In genomic region chr10:87507879-87508278, GRCh38 we compare ENCODE assay signal across 2 cellular contexts.
TF ChIP-seq lines count a peak whose summit lies in the region.

No MANE protein-coding gene starts in this region.

TF ChIP-seq in GM23338, 12 proteins besides CTCF, POLR2A, EP300 and RAD21 (continued from another document):
- no peak for TF ChIP-seq REST (IDR thresholded peaks at IDR 0.05; ENCODE audit: unreplicated experiment)
- TF ChIP-seq ZNF331 (CRISPR knock-in tag; IDR thresholded peaks at IDR 0.05; ENCODE audit: low read depth) = no peak
- no peak for TF ChIP-seq JUNB (IDR thresholded peaks at IDR 0.05; ENCODE audit: unreplicated experiment)
- TF ChIP-seq, protein P1, sequence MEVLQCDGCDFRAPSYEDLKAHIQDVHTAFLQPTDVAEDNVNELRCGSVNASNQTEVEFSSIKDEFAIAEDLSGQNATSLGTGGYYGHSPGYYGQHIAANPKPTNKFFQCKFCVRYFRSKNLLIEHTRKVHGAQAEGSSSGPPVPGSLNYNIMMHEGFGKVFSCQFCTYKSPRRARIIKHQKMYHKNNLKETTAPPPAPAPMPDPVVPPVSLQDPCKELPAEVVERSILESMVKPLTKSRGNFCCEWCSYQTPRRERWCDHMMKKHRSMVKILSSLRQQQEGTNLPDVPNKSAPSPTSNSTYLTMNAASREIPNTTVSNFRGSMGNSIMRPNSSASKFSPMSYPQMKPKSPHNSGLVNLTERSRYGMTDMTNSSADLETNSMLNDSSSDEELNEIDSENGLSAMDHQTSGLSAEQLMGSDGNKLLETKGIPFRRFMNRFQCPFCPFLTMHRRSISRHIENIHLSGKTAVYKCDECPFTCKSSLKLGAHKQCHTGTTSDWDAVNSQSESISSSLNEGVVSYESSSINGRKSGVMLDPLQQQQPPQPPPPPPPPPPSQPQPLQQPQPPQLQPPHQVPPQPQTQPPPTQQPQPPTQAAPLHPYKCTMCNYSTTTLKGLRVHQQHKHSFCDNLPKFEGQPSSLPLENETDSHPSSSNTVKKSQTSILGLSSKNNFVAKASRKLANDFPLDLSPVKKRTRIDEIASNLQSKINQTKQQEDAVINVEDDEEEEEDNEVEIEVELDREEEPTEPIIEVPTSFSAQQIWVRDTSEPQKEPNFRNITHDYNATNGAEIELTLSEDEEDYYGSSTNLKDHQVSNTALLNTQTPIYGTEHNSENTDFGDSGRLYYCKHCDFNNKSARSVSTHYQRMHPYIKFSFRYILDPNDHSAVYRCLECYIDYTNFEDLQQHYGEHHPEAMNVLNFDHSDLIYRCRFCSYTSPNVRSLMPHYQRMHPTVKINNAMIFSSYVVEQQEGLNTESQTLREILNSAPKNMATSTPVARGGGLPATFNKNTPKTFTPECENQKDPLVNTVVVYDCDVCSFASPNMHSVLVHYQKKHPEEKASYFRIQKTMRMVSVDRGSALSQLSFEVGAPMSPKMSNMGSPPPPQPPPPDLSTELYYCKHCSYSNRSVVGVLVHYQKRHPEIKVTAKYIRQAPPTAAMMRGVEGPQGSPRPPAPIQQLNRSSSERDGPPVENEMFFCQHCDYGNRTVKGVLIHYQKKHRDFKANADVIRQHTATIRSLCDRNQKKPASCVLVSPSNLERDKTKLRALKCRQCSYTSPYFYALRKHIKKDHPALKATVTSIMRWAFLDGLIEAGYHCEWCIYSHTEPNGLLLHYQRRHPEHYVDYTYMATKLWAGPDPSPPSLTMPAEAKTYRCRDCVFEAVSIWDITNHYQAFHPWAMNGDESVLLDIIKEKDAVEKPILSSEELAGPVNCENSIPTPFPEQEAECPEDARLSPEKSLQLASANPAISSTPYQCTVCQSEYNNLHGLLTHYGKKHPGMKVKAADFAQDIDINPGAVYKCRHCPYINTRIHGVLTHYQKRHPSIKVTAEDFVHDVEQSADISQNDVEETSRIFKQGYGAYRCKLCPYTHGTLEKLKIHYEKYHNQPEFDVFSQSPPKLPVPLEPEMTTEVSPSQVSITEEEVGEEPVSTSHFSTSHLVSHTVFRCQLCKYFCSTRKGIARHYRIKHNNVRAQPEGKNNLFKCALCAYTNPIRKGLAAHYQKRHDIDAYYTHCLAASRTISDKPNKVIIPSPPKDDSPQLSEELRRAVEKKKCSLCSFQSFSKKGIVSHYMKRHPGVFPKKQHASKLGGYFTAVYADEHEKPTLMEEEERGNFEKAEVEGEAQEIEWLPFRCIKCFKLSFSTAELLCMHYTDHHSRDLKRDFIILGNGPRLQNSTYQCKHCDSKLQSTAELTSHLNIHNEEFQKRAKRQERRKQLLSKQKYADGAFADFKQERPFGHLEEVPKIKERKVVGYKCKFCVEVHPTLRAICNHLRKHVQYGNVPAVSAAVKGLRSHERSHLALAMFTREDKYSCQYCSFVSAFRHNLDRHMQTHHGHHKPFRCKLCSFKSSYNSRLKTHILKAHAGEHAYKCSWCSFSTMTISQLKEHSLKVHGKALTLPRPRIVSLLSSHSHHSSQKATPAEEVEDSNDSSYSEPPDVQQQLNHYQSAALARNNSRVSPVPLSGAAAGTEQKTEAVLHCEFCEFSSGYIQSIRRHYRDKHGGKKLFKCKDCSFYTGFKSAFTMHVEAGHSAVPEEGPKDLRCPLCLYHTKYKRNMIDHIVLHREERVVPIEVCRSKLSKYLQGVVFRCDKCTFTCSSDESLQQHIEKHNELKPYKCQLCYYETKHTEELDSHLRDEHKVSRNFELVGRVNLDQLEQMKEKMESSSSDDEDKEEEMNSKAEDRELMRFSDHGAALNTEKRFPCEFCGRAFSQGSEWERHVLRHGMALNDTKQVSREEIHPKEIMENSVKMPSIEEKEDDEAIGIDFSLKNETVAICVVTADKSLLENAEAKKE (CRISPR knock-in tag; IDR thresholded peaks at IDR 0.05) = no peak
- no peak for TF ChIP-seq EZH2 (IDR thresholded peaks at IDR 0.05; ENCODE audit: low read depth, unreplicated experiment)
- TF ChIP-seq EZH2phosphoT487 (IDR thresholded peaks at IDR 0.05; ENCODE audit: unreplicated experiment) = no peak
- no peak for TF ChIP-seq ETS1 (IDR thresholded peaks at IDR 0.05)
- no peak for TF ChIP-seq ZNF114 (CRISPR knock-in tag; IDR thresholded peaks at IDR 0.05)
- no peak for TF ChIP-seq STAT1 (IDR thresholded peaks at IDR 0.05; ENCODE audit: unreplicated experiment)

TF ChIP-seq in neural cell, 6 proteins besides CTCF, POLR2A, EP300 and RAD21 (continued from another document):
- TF ChIP-seq REST (IDR thresholded peaks at IDR 0.05; ENCODE audit: borderline replicate concordance) = no peak
- TF ChIP-seq SMC3 (conservative IDR thresholded peaks at IDR 0.05; ENCODE audit: poor library complexity) = no peak
- no peak for TF ChIP-seq MXI1 (conservative IDR thresholded peaks at IDR 0.05; ENCODE audit: poor library complexity, severe bottlenecking)
- TF ChIP-seq POLR2AphosphoS5 (IDR thresholded peaks at IDR 0.05) = no peak
